Comparison of ENCODE assay signal across 21 cellular contexts in genomic region chr22:46406791-46407190, GRCh38.
"Had no signal": no experiment of that assay in that cellular context is flagged by ENCODE, and none has a peak within 500 bp of the region (broad histone marks: within the 10 kb centered on the region; RNA-seq: fewer than 3 reads in every experiment).

No MANE protein-coding gene starts in this region.

- H3K36me3 ChIP-seq: SJSA1 had no signal

- FAIRE-seq: K562, RCC 7860 had no signal

- DNase-seq: Kasumi-1, MM.1S, NCI-H1092 treated with DMSO at 0.1 percent for 48 hours, NCI-H1436, NCI-H187, NCI-H2029, NCI-H2081 treated with DMSO at 0.1 percent for 48 hours, NCI-H2171, NCI-H226, NCI-H446, NCI-H510A, NCI-H524 treated with DMSO at 0.1 percent for 48 hours, NCI-H774, RPMI8226, SIG-M5 had no signal

- H3K9me3 ChIP-seq: SJSA1 had no signal

- H3K9ac ChIP-seq: KMS-11 had no signal

- H3K4me3 Mint-ChIP-seq: IgD-negative memory B cell had no signal

- H3K27me3 ChIP-seq: SJSA1 had no signal

- H3K4me1 ChIP-seq: SJSA1 had no signal

- H3K9me3 Mint-ChIP-seq: IgD-negative memory B cell had no signal

- ATAC-seq: K562 had no signal

- H3K4me1 Mint-ChIP-seq: IgD-negative memory B cell had no signal

- H3K4me2 ChIP-seq: KMS-11 had no signal

- H3K4me3 ChIP-seq: K562, SJSA1, SK-N-MC had no signal

- H3K27ac ChIP-seq: KMS-11, SJSA1, SK-N-MC had no signal
